13 cellular contexts compared by ENCODE assay signal in the genomic region with DNA sequence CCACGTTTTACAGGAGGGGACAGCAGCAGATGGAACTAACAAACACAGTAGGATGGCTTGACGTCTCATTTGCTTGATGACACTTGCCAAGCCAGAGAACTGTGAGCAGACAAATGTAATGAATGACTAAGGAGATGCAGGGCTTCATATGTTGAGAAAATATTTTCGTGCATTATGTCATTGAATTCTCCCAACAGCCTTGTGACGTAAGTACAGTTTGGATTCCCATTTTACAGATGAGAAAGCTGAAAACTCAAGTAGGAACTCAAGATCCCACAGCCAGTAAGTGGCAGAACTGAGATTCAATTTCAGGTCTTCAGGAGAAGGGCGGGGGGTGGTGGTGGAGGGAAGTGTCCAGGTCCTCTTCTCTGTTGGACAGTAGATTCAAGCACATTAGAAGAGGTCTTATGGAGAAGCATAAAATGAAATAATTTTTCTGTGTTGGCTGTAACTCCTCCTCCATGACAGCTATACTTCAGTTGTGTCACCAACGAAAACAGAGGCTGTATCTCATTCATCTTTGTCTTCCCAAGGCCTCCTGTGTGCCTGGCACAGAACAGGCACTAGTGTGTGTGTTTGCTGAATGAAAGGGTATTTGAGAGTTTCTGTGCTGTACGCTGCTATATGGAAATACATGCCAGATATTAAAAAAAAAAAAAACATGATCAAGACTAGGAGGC. TPM values are rescaled to one million over a fixed set of nuclear protein-coding genes. Genes with fewer than 3 reads are reported as not detected.
DNase-seq lines count a peak whose midpoint lies in the region; ATAC-seq and TF ChIP-seq lines count a peak whose summit lies in the region.
"Had no signal": no experiment of that assay in that cellular context is flagged by ENCODE, and none has a peak within 500 bp of the region (broad histone marks: within the 10 kb centered on the region; RNA-seq: fewer than 3 reads in every experiment).

No MANE protein-coding gene starts in this region.

- H3K27me3 ChIP-seq in breast epithelium (no peaks in the 10 kb centered on the region), mammary epithelial cell (ENCODE audit: insufficient read depth, low read length) (peaks cover 4% of the 10 kb centered on the region), duodenal mucosa (ENCODE audit: control insufficient read depth in 1 of 2, insufficient read depth in 2 of 2, low read length in 2 of 2) (peaks cover 6 to 10% of the 10 kb centered on the region in 2 donors), uterus (no peaks in the 10 kb centered on the region)

- CTCF ChIA-PET in mammary epithelial cell (lab: Charles Lee; ENCODE audit: low non-redundant PET), result no interaction called here

- H3K27ac Mint-ChIP-seq in naive B cell, result peak overlapping the region in 2 of 6 donors; percentile 8 to 28

- TF ChIP-seq POLR2A in breast epithelium (IDR thresholded peaks at IDR 0.05) (no peak), uterus (IDR thresholded peaks at IDR 0.05) (no peak)

- no peak overlapping the region for H2AFZ ChIP-seq in mammary epithelial cell (ENCODE audit: low read depth, low read length)

- no peaks in the 10 kb centered on the region for H3K9me3 ChIP-seq in breast epithelium
- no peaks in the 10 kb centered on the region for H3K9me3 ChIP-seq in mammary epithelial cell (replicated peaks; ENCODE audit: insufficient read depth, low read length)
- H3K9me3 ChIP-seq in duodenal mucosa (ENCODE audit: control insufficient read depth in 1 of 2, low read length in 2 of 2), result no peaks in the 10 kb centered on the region
- no peaks in the 10 kb centered on the region for H3K9me3 ChIP-seq in uterus
- H3K9me3 ChIP-seq: stomach had no signal

- WGBS in mammary epithelial cell (ENCODE audit: low coverage, missing lambda C conversion rate), result 71% methylated on average over 6 of the region's 7 CpGs

- in situ Hi-C loops in mammary epithelial cell (cut with MboI; ENCODE audit: low sequenced_read_pairs in 2 of 2), result no loop called here

- no peaks in the 10 kb centered on the region for H3K79me2 ChIP-seq in mammary epithelial cell (ENCODE audit: insufficient read depth, low read length)

- BruUV-seq in mammary epithelial cell (replicated peaks; lab: Mats Ljungman, UMichigan), result no TSS peak

- ATAC-seq in naive B cell (ENCODE audit: low read depth in 2 of 2), result no peak
- ATAC-seq in HG02973 (IDR thresholded peaks at IDR 0.05; ENCODE audit: unreplicated experiment), result no peak

- H3K4me2 ChIP-seq in mammary epithelial cell (ENCODE audit: insufficient read depth, low read depth, low read length), result no peak overlapping the region

- dilution Hi-C loops in mammary epithelial cell (cut with HindIII; ENCODE audit: low sequenced_read_pairs), result no loop called here

- peak overlapping the region in 2 of 3 donors; percentile 82 to 97 for H3K4me3 ChIP-seq in breast epithelium
- no peak overlapping the region for H3K4me3 ChIP-seq in mammary epithelial cell (replicated peaks in 1 of 3; ENCODE audit: insufficient read depth in 1 of 3, low read depth in 2 of 3, low read length in 3 of 3)
- peak overlapping the region; percentile 69 to 73 for H3K4me3 ChIP-seq in duodenal mucosa (ENCODE audit: low read depth in 1 of 2, low read length in 2 of 2)
- H3K4me3 ChIP-seq in uterus, result peak overlapping the region in 1 of 2 donors; percentile 76

- H3K36me3 Mint-ChIP-seq in naive B cell, result no peaks in the 10 kb centered on the region

- intact Hi-C loops in breast epithelium (cut with DNase I; ENCODE audit: low total_unique reads), result no loop called here
- intact Hi-C loops in mammary epithelial cell (cut with micrococcal nuclease), result no loop called here
- intact Hi-C loops in uterus (cut with DNase I; ENCODE audit: low total_unique reads), result no loop called here

- H3K4me1 ChIP-seq in breast epithelium (no peaks in the 10 kb centered on the region), mammary epithelial cell (ENCODE audit: insufficient read depth, low read length) (peaks cover 16% of the 10 kb centered on the region), duodenal mucosa (ENCODE audit: control insufficient read depth in 1 of 2, insufficient read depth in 2 of 2, low read length in 2 of 2) (peaks cover 16 to 34% of the 10 kb centered on the region in 2 donors), uterus (peaks cover 4% of the 10 kb centered on the region in 2 donors)

- H3K4me1 Mint-ChIP-seq in naive B cell, result peaks cover 11 to 22% (median 18%) of the 10 kb centered on the region in 3 donors

- H3K4me3 Mint-ChIP-seq in naive B cell, result peak overlapping the region in 5 of 8 donors; percentile 56 to 84 (median 68)

- peaks cover 42 to 65% (median 55%) of the 10 kb centered on the region in 3 donors for H3K27me3 Mint-ChIP-seq in naive B cell

- no peak for TF ChIP-seq CTCF in breast epithelium (IDR thresholded peaks at IDR 0.05)
- no peak for TF ChIP-seq CTCF in mammary epithelial cell (conservative IDR thresholded peaks at IDR 0.05 in 1 of 2, IDR thresholded peaks at IDR 0.05 in 1 of 2; ENCODE audit: extremely low read depth in 1 of 2, insufficient read depth in 1 of 2, low read depth in 1 of 2, low read length in 2 of 2)
- TF ChIP-seq CTCF in uterus (IDR thresholded peaks at IDR 0.05), result no peak

- no peaks in the 10 kb centered on the region for H4K20me1 ChIP-seq in mammary epithelial cell (ENCODE audit: insufficient read depth, low read length)

- DNase-seq in breast epithelium (ENCODE audit: low spot score in 2 of 2) (peak in 1 of 2 donors; percentile 6), mammary epithelial cell (no peak), naive B cell (no peak), uterus (no peak), NCI-H2029 (lab: John Stamatoyannopoulos, UW) (no peak), SKM-1 (lab: John Stamatoyannopoulos, UW; ENCODE audit: unreplicated experiment) (no peak)
- DNase-seq: activated effector memory CD4-positive, alpha-beta T cell treated with Interleukin-2 at 50 U/mL for 16 hours; COR-L47; NCI-H1092 treated with DMSO at 0.1 percent for 48 hours; RPMI8226; stomach had no signal

- H3K27ac ChIP-seq in breast epithelium (peak overlapping the region in 1 of 2 donors; percentile 19), mammary epithelial cell (ENCODE audit: insufficient read depth, low read depth, low read length) (no peak overlapping the region), duodenal mucosa (ENCODE audit: low read depth, low read length) (no peak overlapping the region), uterus (peak overlapping the region; percentile 69 to 74)

- no peaks in the 10 kb centered on the region for H3K9me3 Mint-ChIP-seq in naive B cell

- H3K36me3 ChIP-seq in breast epithelium (no peaks in the 10 kb centered on the region), mammary epithelial cell (ENCODE audit: insufficient read depth, low read length) (no peaks in the 10 kb centered on the region), duodenal mucosa (ENCODE audit: control insufficient read depth in 1 of 2, insufficient read depth in 2 of 2, low read length in 2 of 2) (no peaks in the 10 kb centered on the region), uterus (no peaks in the 10 kb centered on the region)
- H3K36me3 ChIP-seq: stomach had no signal

- H3K9ac ChIP-seq in mammary epithelial cell (ENCODE audit: insufficient read depth, low read length), result no peak overlapping the region
- no peak overlapping the region for H3K9ac ChIP-seq in duodenal mucosa (ENCODE audit: low read depth in 1 of 2, low read length in 2 of 2)

RNA-seq across cellular contexts. Expression of gene VASH1, which starts 2.2 kb away (rescaled TPM):
- total RNA-seq in breast epithelium, result 1 to 10 TPM; 5.6 to 7.8 (median 5.8) TPM
- 1 to 10 TPM; 1.3 to 1.7 TPM for total RNA-seq in mammary epithelial cell
- 0.74 TPM for polyA plus RNA-seq in mammary epithelial cell
- 1.8 TPM for polyA minus RNA-seq in mammary epithelial cell
- polyA plus RNA-seq in naive B cell (ENCODE audit: low read depth in 6 of 6), result under 1 TPM in 5 of 6 donors, not detected in 1; 0.05 to 0.61 (median 0.39) TPM
- 10 to 100 TPM in 3 of 4 donors, 1 to 10 TPM in 1; 3.6 to 23.4 (median 16.4) TPM for total RNA-seq in uterus

RNA-seq across cellular contexts. Expression of gene ANGEL1, which starts 49.2 kb away (rescaled TPM):
- total RNA-seq in breast epithelium (10 to 100 TPM; 18.6 to 30.5 (median 24.7) TPM), mammary epithelial cell (10 to 100 TPM; 12.0 to 18.2 TPM), uterus (10 to 100 TPM in 2 of 4 donors, 1 to 10 TPM in 2; 4.1 to 24.4 (median 10.5) TPM)
- polyA plus RNA-seq in mammary epithelial cell (13.4 TPM), naive B cell (ENCODE audit: low read depth in 6 of 6) (10 to 100 TPM; 19.6 to 30.1 (median 21.7) TPM)
- polyA minus RNA-seq in mammary epithelial cell, result 11.0 TPM

Comparison
In these comparisons a context has a peak if more than half of its experiments do, and no peak if none do; other contexts are left out.
1. H3K4me3 ChIP-seq: peak in breast epithelium (2 of 3) and duodenal mucosa (2 of 2); none in mammary epithelial cell (0 of 3).
2. H3K27ac ChIP-seq: peak in uterus (2 of 2); none in mammary epithelial cell (single experiment) and duodenal mucosa (single experiment).